1 cellular context compared by ENCODE assay signal in genomic region chr7:107386543-107386900, GRCh38.
TF ChIP-seq lines count a peak whose summit lies in the region.

No MANE protein-coding gene starts in this region.

TF ChIP-seq in IMR-90, 13 proteins besides CTCF, POLR2A, EP300 and RAD21:
- TF ChIP-seq FOS (IDR thresholded peaks at IDR 0.05; ENCODE audit: low read depth, low read length), result no peak
- no peak for TF ChIP-seq MAZ (IDR thresholded peaks at IDR 0.05; ENCODE audit: borderline replicate concordance, low read depth, low read length)
- TF ChIP-seq USF2 (IDR thresholded peaks at IDR 0.05; ENCODE audit: low read depth, low read length), result no peak
